ENCODE assay signal across 9 cellular contexts in the genomic region with DNA sequence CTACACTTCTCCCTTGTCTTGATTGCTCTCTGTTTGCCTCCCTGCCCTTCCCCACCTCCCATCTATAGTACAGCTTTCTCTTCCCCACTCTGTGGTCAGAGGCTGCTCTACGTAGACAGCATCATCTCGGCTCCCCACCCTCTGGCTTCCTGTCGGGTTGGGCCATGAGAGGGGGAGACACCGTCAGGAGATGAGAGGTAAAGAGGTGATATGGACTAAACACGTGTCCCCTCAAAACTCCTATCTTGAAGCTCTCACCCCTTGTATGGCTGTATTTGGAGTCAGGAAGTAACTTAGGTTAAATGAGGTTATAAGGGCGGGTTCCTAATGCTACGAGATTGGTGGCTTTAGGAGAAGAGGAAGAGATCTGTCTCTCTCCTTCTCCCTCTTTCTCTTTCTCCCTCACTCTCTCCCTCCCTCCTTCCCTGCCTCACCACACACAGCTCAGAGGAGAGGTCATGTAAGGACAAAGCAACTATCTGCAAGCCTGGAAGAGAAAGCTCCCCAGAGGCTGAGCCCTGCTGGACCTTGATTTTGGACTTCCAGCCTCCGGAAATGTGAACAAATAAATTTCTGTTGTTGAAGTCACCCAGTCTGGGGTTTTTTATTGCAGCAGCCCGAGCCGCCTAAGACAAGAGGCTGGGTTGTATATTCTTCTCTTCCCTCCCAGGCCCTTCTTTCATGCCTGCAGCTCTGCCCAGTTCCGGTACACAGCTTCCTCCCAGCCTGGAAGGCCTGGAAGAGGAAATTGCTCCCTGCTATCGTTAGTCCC.
DNase-seq lines count a peak whose midpoint lies in the region; ATAC-seq and TF ChIP-seq lines count a peak whose summit lies in the region.
"Had no signal": no experiment of that assay in that cellular context is flagged by ENCODE, and none has a peak within 500 bp of the region (broad histone marks: within the 10 kb centered on the region; RNA-seq: fewer than 3 reads in every experiment).

No MANE protein-coding gene starts in this region.

- H3K4me3 Mint-ChIP-seq in naive thymus-derived CD8-positive, alpha-beta T cell = peak overlapping the region; percentile 17 to 83 (median 51)
- H3K4me3 Mint-ChIP-seq in osteocyte (ENCODE audit: unreplicated experiment) = no peak overlapping the region

- POLR2A ChIA-PET in naive thymus-derived CD8-positive, alpha-beta T cell (lab: Charles Lee) = interaction anchor here (1.0 to 2.4 kb wide), 2 partner anchors 179 to 236 kb away, joined by 4 to 7 read pairs; a partner anchor contains a TSS

- ATAC-seq in GM18870 (IDR thresholded peaks at IDR 0.05; ENCODE audit: unreplicated experiment) (peak; percentile 42), HG03432 (IDR thresholded peaks at IDR 0.05; ENCODE audit: unreplicated experiment) (peak; percentile 73)
- peak; percentile 88 to 97 for ATAC-seq in naive thymus-derived CD8-positive, alpha-beta T cell

- TF ChIP-seq POLR2A in lower leg skin (IDR thresholded peaks at IDR 0.05) = no peak

- peaks cover 16 to 25% (median 23%) of the 10 kb centered on the region in 4 donors for H3K4me1 Mint-ChIP-seq in naive thymus-derived CD8-positive, alpha-beta T cell
- no peaks in the 10 kb centered on the region for H3K4me1 Mint-ChIP-seq in osteocyte (ENCODE audit: unreplicated experiment)

- H3K4me3 ChIP-seq in lower leg skin (ENCODE audit: low read depth, poor library complexity, severe bottlenecking) = no peak overlapping the region
- H3K4me3 ChIP-seq: gastrocnemius medialis had no signal

- DNase-seq in activated CD8-positive, alpha-beta memory T cell treated with anti-CD3 and anti-CD28 coated beads, Interleukin-2, amount 50 U/mL, for 1 hour (ENCODE audit: extremely low read depth) = peak; percentile 23
- peak in 9 of 10 donors; percentile 8 to 79 (median 62) for DNase-seq in naive thymus-derived CD8-positive, alpha-beta T cell
- no peak for DNase-seq in lower leg skin (ENCODE audit: low spot score in 2 of 2)
- DNase-seq in NCI-H187 (lab: John Stamatoyannopoulos, UW) = no peak
- DNase-seq in Ammon's horn (ENCODE audit: low spot score) = no peak
- no peak for DNase-seq in osteocyte (ENCODE audit: extremely low spot score, unreplicated experiment)

- WGBS in lower leg skin, 2 donors = 34 to 36% methylated on average over 12 of the region's 12 CpGs

- intact Hi-C loops in lower leg skin (cut with DNase I; ENCODE audit: low total_unique reads) = no loop called here

- TF ChIP-seq CTCF in lower leg skin (IDR thresholded peaks at IDR 0.05) = no peak
- TF ChIP-seq CTCF in osteocyte (IDR thresholded peaks at IDR 0.05) = no peak

- peaks cover 0 to 4% (median 0%) of the 10 kb centered on the region in 5 donors for H3K27me3 Mint-ChIP-seq in naive thymus-derived CD8-positive, alpha-beta T cell
- no peaks in the 10 kb centered on the region for H3K27me3 Mint-ChIP-seq in osteocyte (ENCODE audit: unreplicated experiment)

- no peaks in the 10 kb centered on the region for H3K36me3 Mint-ChIP-seq in naive thymus-derived CD8-positive, alpha-beta T cell
- H3K36me3 Mint-ChIP-seq in osteocyte (ENCODE audit: unreplicated experiment) = no peaks in the 10 kb centered on the region

- no peaks in the 10 kb centered on the region for H3K9me3 Mint-ChIP-seq in naive thymus-derived CD8-positive, alpha-beta T cell
- H3K9me3 Mint-ChIP-seq in osteocyte (ENCODE audit: unreplicated experiment) = no peaks in the 10 kb centered on the region

- peak overlapping the region; percentile 47 to 95 (median 75) for H3K27ac Mint-ChIP-seq in naive thymus-derived CD8-positive, alpha-beta T cell
- no peak overlapping the region for H3K27ac Mint-ChIP-seq in osteocyte (ENCODE audit: unreplicated experiment)

Comparison
In these comparisons a context has a peak if more than half of its experiments do, and no peak if none do; other contexts are left out.
1. ATAC-seq: peak in every context shown above with its lines; median percentile 92 in naive thymus-derived CD8-positive, alpha-beta T cell; 73 in HG03432; 42 in GM18870.
2. DNase-seq: peak in activated CD8-positive, alpha-beta memory T cell treated with anti-CD3 and anti-CD28 coated beads, Interleukin-2, amount 50 U/mL, for 1 hour (single experiment) and naive thymus-derived CD8-positive, alpha-beta T cell (9 of 10); none in lower leg skin (0 of 2), NCI-H187 (0 of 2), Ammon's horn (single experiment) and osteocyte (single experiment).